In genomic region chr6:149286905-149287304, GRCh38 we compare ENCODE assay signal across 28 cellular contexts.
"Had no signal": no experiment of that assay in that cellular context is flagged by ENCODE, and none has a peak within 500 bp of the region (broad histone marks: within the 10 kb centered on the region; RNA-seq: fewer than 3 reads in every experiment).

No MANE protein-coding gene starts in this region.

- H3K27me3 Mint-ChIP-seq: naive thymus-derived CD4-positive, alpha-beta T cell; stimulated activated naive B cell treated with anti-CD40 and anti-IgM and Interleukin-4, amounts not matched to agents 10 μg/mL and 1 μg/mL and 100 μg/mL, for 72 hours had no signal

- H3K36me3 Mint-ChIP-seq: stimulated activated naive B cell treated with anti-CD40 and anti-IgM and Interleukin-4, amounts not matched to agents 10 μg/mL and 1 μg/mL and 100 μg/mL, for 72 hours had no signal

- H3K4me1 Mint-ChIP-seq: nephron had no signal

- H3K9me3 Mint-ChIP-seq: nephron; neural crest cell; stimulated activated naive B cell treated with anti-CD40 and anti-IgM and Interleukin-4, amounts not matched to agents 10 μg/mL and 1 μg/mL and 100 μg/mL, for 72 hours had no signal

- H3K27ac Mint-ChIP-seq: naive thymus-derived CD4-positive, alpha-beta T cell; nephron; stimulated activated naive B cell treated with anti-CD40 and anti-IgM and Interleukin-4, amounts not matched to agents 10 μg/mL and 1 μg/mL and 100 μg/mL, for 72 hours had no signal

- DNase-seq: hippocampal formation; left colon; left lung; mesendoderm; midbrain; mucosa of descending colon; naive thymus-derived CD4-positive, alpha-beta T cell; nucleus accumbens; pancreas; posterior cingulate gyrus; retina; right cardiac atrium; stimulated activated CD4-positive, alpha-beta T cell treated with anti-CD3 and anti-CD28 coated beads, Interleukin-12 subunit alpha, Interleukin-12 subunit beta, amount 100 ng/mL, for 4 hours; stimulated activated CD4-positive, alpha-beta T cell treated with anti-CD3 and anti-CD28 coated beads, Interleukin-15, amount 100 ng/mL, for 24 hours; stimulated activated CD4-positive, alpha-beta T cell treated with anti-CD3 and anti-CD28 coated beads, Interleukin-2, amount 100 ng/mL, for 24 hours; stimulated activated CD4-positive, alpha-beta T cell treated with anti-CD3 and anti-CD28 coated beads, Interleukin-4, amount 100 ng/mL, for 1 hour; stimulated activated naive B cell treated with anti-CD40 and anti-IgM and Interleukin-4, amounts not matched to agents 10 μg/mL and 1 μg/mL and 100 μg/mL, for 72 hours; stimulated activated naive CD8-positive, alpha-beta T cell treated with anti-CD3 and anti-CD28 coated beads, Interleukin-15, Interleukin-2, amounts not matched to agents 100 U/mL and 50 U/mL, for 24 hours; stomach; testis; thyroid gland; transverse colon; upper lobe of left lung had no signal

- ATAC-seq: left colon; left lung; mucosa of descending colon; naive thymus-derived CD4-positive, alpha-beta T cell; pancreas; right cardiac atrium; sciatic nerve; stimulated activated naive B cell treated with anti-CD40 and anti-IgM and Interleukin-4, amounts not matched to agents 10 μg/mL and 1 μg/mL and 100 μg/mL, for 72 hours; stimulated activated naive CD8-positive, alpha-beta T cell treated with anti-CD3 and anti-CD28 coated beads, Interleukin-15, Interleukin-2, amounts not matched to agents 100 U/mL and 50 U/mL, for 24 hours had no signal

- H3K9me3 ChIP-seq: left lung, mucosa of descending colon, pancreas, prostate gland, stomach, testis, thyroid gland, transverse colon, upper lobe of left lung, vagina had no signal

- H3K4me3 Mint-ChIP-seq: naive thymus-derived CD4-positive, alpha-beta T cell; nephron; neural crest cell; stimulated activated naive B cell treated with anti-CD40 and anti-IgM and Interleukin-4, amounts not matched to agents 10 μg/mL and 1 μg/mL and 100 μg/mL, for 72 hours had no signal
